ENCODE assay signal across 8 cellular contexts in genomic region chr3:43998841-43999805, GRCh38.
DNase-seq lines count a peak whose midpoint lies in the region; ATAC-seq and TF ChIP-seq lines count a peak whose summit lies in the region.

No MANE protein-coding gene starts in this region.

- H3K23ac ChIP-seq in mesendoderm (ENCODE audit: low read length): no peak overlapping the region

- peak overlapping the region; percentile 46 for H2BK120ac ChIP-seq in mesendoderm (ENCODE audit: low read depth, low read length)

- no peaks in the 10 kb centered on the region for H3K9me3 ChIP-seq in PC-9 (ENCODE audit: insufficient read depth, low read depth)
- H3K9me3 ChIP-seq in endodermal cell (ENCODE audit: control insufficient read depth, low read length): no peaks in the 10 kb centered on the region
- no peaks in the 10 kb centered on the region for H3K9me3 ChIP-seq in upper lobe of right lung

- H3K27me3 Mint-ChIP-seq in endodermal cell (ENCODE audit: insufficient read depth): peaks cover 86% of the 10 kb centered on the region

- no peaks in the 10 kb centered on the region for H3K36me3 Mint-ChIP-seq in endodermal cell (ENCODE audit: low read depth)

- H3K9ac ChIP-seq in endodermal cell (ENCODE audit: extremely low read depth, low read length, poor library complexity, severe bottlenecking) (no peak overlapping the region), mesendoderm (ENCODE audit: low read length) (peak overlapping the region; percentile 70)

- H2AK5ac ChIP-seq in mesendoderm (ENCODE audit: low read length): no peak overlapping the region

- POLR2A ChIA-PET in PC-9 (lab: Charles Lee; ENCODE audit: unreplicated experiment): no interaction called here

- TF ChIP-seq CTCF in PC-9 (conservative IDR thresholded peaks at IDR 0.05): no peak
- no peak for TF ChIP-seq CTCF in endodermal cell (conservative IDR thresholded peaks at IDR 0.05)
- no peak for TF ChIP-seq CTCF in upper lobe of right lung (IDR thresholded peaks at IDR 0.05)

- BruUV-seq in PC-9 (replicated peaks; lab: Mats Ljungman, UMichigan): no TSS peak

- H3K4ac ChIP-seq in mesendoderm (ENCODE audit: low read depth, low read length): no peak overlapping the region

- no peak overlapping the region for H2BK5ac ChIP-seq in mesendoderm (ENCODE audit: low read length)

- peaks cover 33% of the 10 kb centered on the region for H3K4me1 Mint-ChIP-seq in endodermal cell

- no peaks in the 10 kb centered on the region for H3K9me2 ChIP-seq in PC-9 (ENCODE audit: insufficient read depth)

- H3K4me3 Mint-ChIP-seq in endodermal cell: peak overlapping the region; percentile 59

- H3K27ac ChIP-seq in PC-9 (peak overlapping the region; percentile 88), endodermal cell (ENCODE audit: low read depth, low read length) (no peak overlapping the region), mesendoderm (ENCODE audit: low read depth, low read length) (no peak overlapping the region), upper lobe of right lung (no peak overlapping the region)

- H4K20me1 ChIP-seq in PC-9 (ENCODE audit: insufficient read depth): peaks cover 19% of the 10 kb centered on the region

- H2BK15ac ChIP-seq in mesendoderm (replicated peaks; ENCODE audit: low read depth): no peak overlapping the region

- peaks cover 7% of the 10 kb centered on the region for H3K9me3 Mint-ChIP-seq in endodermal cell

- CTCF ChIA-PET in PC-9 (lab: Charles Lee): no interaction called here

- peak overlapping the region; percentile 86 for H3K56ac ChIP-seq in mesendoderm (ENCODE audit: low read length)

- no peak overlapping the region for H3K18ac ChIP-seq in mesendoderm (ENCODE audit: low read length)

- no peak overlapping the region for H4K8ac ChIP-seq in mesendoderm (ENCODE audit: low read depth, low read length)

- intact Hi-C loops in PC-9 (cut with micrococcal nuclease; ENCODE audit: unreplicated experiment): loop anchor here (1.0 to 10.0 kb wide), 3 partner anchors 230 to 457 kb away; no protein-coding TSS in a partner anchor
- intact Hi-C loops in upper lobe of right lung (cut with DNase I): no loop called here

- no peak overlapping the region for H3K27ac Mint-ChIP-seq in endodermal cell

- ATAC-seq in HG02798 (IDR thresholded peaks at IDR 0.05; ENCODE audit: poor library complexity, unreplicated experiment) (peak; percentile 67), upper lobe of right lung (peak; percentile 76), GM19328 (IDR thresholded peaks at IDR 0.05; ENCODE audit: unreplicated experiment) (no peak)

- H3K4me3 ChIP-seq in PC-9 (peak overlapping the region; percentile 70), endodermal cell (ENCODE audit: low read length) (peak overlapping the region; percentile 78), mesendoderm (ENCODE audit: low read length) (peak overlapping the region; percentile 36), upper lobe of right lung (peak overlapping the region; percentile 52)

- H3K79me2 ChIP-seq in PC-9 (ENCODE audit: low read depth) (peaks cover 73% of the 10 kb centered on the region), mesendoderm (ENCODE audit: control insufficient read depth, insufficient read depth, low read length) (no peaks in the 10 kb centered on the region)

- peaks cover 7% of the 10 kb centered on the region; the same call in 1 of the 2 replicates for H3K36me3 ChIP-seq in PC-9 (ENCODE audit: low read depth)
- no peaks in the 10 kb centered on the region for H3K36me3 ChIP-seq in endodermal cell (ENCODE audit: control insufficient read depth, insufficient read depth, low read length)
- no peaks in the 10 kb centered on the region for H3K36me3 ChIP-seq in mesendoderm (ENCODE audit: control insufficient read depth, insufficient read depth, low read length)
- no peaks in the 10 kb centered on the region for H3K36me3 ChIP-seq in upper lobe of right lung

- H4K5ac ChIP-seq in mesendoderm (ENCODE audit: low read length): no peak overlapping the region

- WGBS in endodermal cell (ENCODE audit: insufficient coverage in 1 of 2, insufficient read length in 1 of 2), 2 experiments: 2 to 5% methylated on average over 42 to 93 of the region's 93 CpGs
- WGBS in mesendoderm (ENCODE audit: extremely low coverage, insufficient coverage, low lambda C conversion rate): no CpG with 5 or more reads among the region's 93 CpGs

- H3F3A ChIP-seq in PC-9 (ENCODE audit: insufficient read depth, low read depth): peaks cover 22% of the 10 kb centered on the region; the same call in 1 of the 2 replicates

- H3K4me1 ChIP-seq in PC-9 (replicated peaks; ENCODE audit: insufficient read depth): peaks cover 22% of the 10 kb centered on the region
- no peaks in the 10 kb centered on the region for H3K4me1 ChIP-seq in endodermal cell (ENCODE audit: control insufficient read depth, insufficient read depth, low read length)
- H3K4me1 ChIP-seq in mesendoderm (ENCODE audit: control insufficient read depth, low read depth, low read length): no peaks in the 10 kb centered on the region
- H3K4me1 ChIP-seq in upper lobe of right lung: peaks cover 43% of the 10 kb centered on the region

- no peaks in the 10 kb centered on the region for H3K27me3 ChIP-seq in PC-9 (ENCODE audit: insufficient read depth, low read depth)
- peaks cover 94% of the 10 kb centered on the region for H3K27me3 ChIP-seq in endodermal cell (ENCODE audit: control insufficient read depth, insufficient read depth, low read length, poor library complexity, severe bottlenecking)
- H3K27me3 ChIP-seq in mesendoderm (ENCODE audit: insufficient read depth, low read length, poor library complexity): peaks cover 26% of the 10 kb centered on the region
- H3K27me3 ChIP-seq in upper lobe of right lung: peaks cover 94% of the 10 kb centered on the region

- H3K4me2 ChIP-seq in PC-9 (peak overlapping the region; percentile 99), mesendoderm (ENCODE audit: low read length) (peak overlapping the region; percentile 91)

- no peaks in the 10 kb centered on the region for H3K79me1 ChIP-seq in mesendoderm (ENCODE audit: low read length)

- H2AFZ ChIP-seq in PC-9: peak overlapping the region; percentile 87; the same call in 1 of the 2 replicates

- DNase-seq in NCI-H146 (lab: John Stamatoyannopoulos, UW): peak; percentile 69
- no peak for DNase-seq in NCI-H146 treated with DMSO at 0.1 percent for 48 hours (lab: John Stamatoyannopoulos, UW; ENCODE audit: unreplicated experiment)
- peak; percentile 69 to 90 for DNase-seq in PC-9
- peak; percentile 84 for DNase-seq in endodermal cell
- DNase-seq in mesendoderm: peak; percentile 65
- DNase-seq in upper lobe of right lung: peak; percentile 68
